ENCODE assay signal across 8 cellular contexts in the genomic region with DNA sequence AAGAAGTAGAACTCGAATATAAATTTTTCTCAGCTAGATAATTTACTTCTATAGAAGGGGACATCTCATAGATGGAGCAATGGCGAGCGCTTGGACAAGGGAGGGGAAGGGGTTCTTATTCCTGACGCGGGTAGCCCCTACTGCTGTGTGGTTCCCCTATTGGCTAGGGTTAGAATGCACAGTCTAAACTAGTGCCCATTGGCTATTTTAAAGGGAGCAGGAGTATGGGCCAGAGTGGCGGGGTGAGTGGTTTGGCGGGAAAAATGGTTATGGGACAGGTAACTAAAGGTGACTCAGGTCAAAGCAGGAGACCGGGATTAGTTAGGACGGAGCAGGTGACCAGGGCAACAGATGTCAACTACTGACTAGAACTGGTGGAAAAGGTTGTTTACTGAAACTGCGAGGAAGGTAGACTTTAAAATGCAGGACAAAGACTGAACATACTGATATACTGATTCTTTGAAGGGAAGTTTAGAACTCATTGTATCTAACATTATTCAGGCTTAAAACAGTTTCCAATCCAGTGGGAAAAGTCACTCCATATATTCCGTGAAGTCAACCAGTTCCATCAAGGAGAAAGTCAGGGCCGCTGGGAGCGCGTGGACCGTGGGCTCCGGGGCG. TPM values are rescaled to one million over a fixed set of nuclear protein-coding genes. Genes with fewer than 3 reads are reported as not detected.
DNase-seq lines count a peak whose midpoint lies in the region; ATAC-seq and TF ChIP-seq lines count a peak whose summit lies in the region.

No MANE protein-coding gene starts in this region.

- H3K9me2 ChIP-seq in SK-N-SH = no peaks in the 10 kb centered on the region
- H3K9me2 ChIP-seq in neural cell (ENCODE audit: insufficient read depth, low read length) = no peaks in the 10 kb centered on the region

- H3K4me2 ChIP-seq in SK-N-SH (peak overlapping the region; percentile 91), neural cell (ENCODE audit: low read length) (peak overlapping the region; percentile 60)

- CTCF ChIA-PET in CD8-positive, alpha-beta T cell (lab: Charles Lee) = no interaction called here
- CTCF ChIA-PET in SK-N-SH (lab: Yijun Ruan, JAX) = interaction anchor here (0.7 kb wide), 1 partner anchor 112 kb away, joined by 3 read pairs; the partner anchor contains the start of gene CCNL2

- no peak for TF ChIP-seq CTCF in CD8-positive, alpha-beta T cell (IDR thresholded peaks at IDR 0.05)
- TF ChIP-seq CTCF in SK-N-SH (IDR thresholded peaks at IDR 0.05) (peak; percentile 6; the same call in 1 of the 2 replicates), neural cell (IDR thresholded peaks at IDR 0.05; ENCODE audit: poor library complexity, severe bottlenecking) (no peak)

- TF ChIP-seq RAD21 in SK-N-SH (IDR thresholded peaks at IDR 0.05; ENCODE audit: low read length) (no peak), neural cell (conservative IDR thresholded peaks at IDR 0.05) (no peak)

- H3K27me3 ChIP-seq in CD8-positive, alpha-beta T cell (ENCODE audit: insufficient read depth, low read length) = no peaks in the 10 kb centered on the region
- H3K27me3 ChIP-seq in SK-N-SH (ENCODE audit: insufficient read depth) (no peaks in the 10 kb centered on the region), neural cell (ENCODE audit: insufficient read depth, low read depth, low read length) (no peaks in the 10 kb centered on the region)

- H3K79me2 ChIP-seq in SK-N-SH (ENCODE audit: insufficient read depth) (peaks cover 28% of the 10 kb centered on the region; the same call in 1 of the 2 replicates), neural cell (replicated peaks; ENCODE audit: insufficient read depth, low read length) (no peaks in the 10 kb centered on the region)

- H3K4me1 ChIP-seq in CD8-positive, alpha-beta T cell (ENCODE audit: insufficient read depth, low read length) = peaks cover 6% of the 10 kb centered on the region
- peaks cover 0 to 4% of the 10 kb centered on the region in 2 experiments; a peak in 1 of 4 replicates for H3K4me1 ChIP-seq in SK-N-SH (ENCODE audit: control insufficient read depth in 1 of 2, insufficient read depth in 2 of 2, low read depth in 1 of 2, low read length in 1 of 2)

- H3K4me3 Mint-ChIP-seq in CD8-positive, alpha-beta T cell = peak overlapping the region; percentile 88

- intact Hi-C loops in CD8-positive, alpha-beta T cell (cut with DNase I, micrococcal nuclease) = loop anchor here (1.0 to 10.0 kb wide), 7 partner anchors 40 to 394 kb away; partner anchors contain the start of genes ATAD3B (in 1 of the 2), C1orf159 (in 1 of the 2), GNB1 (in 1 of the 2) and MIB2 (in 1 of the 2)

- no peaks in the 10 kb centered on the region for H3K9me3 Mint-ChIP-seq in CD8-positive, alpha-beta T cell

- peak overlapping the region; percentile 81 for H3K4me3 ChIP-seq in CD8-positive, alpha-beta T cell (ENCODE audit: low read depth, low read length)
- H3K4me3 ChIP-seq in SK-N-SH (ENCODE audit: low read depth in 2 of 2, low read length in 1 of 2) (peak overlapping the region; percentile 77 to 88), neural cell (ENCODE audit: low read length) (peak overlapping the region; percentile 95)

- no peak for DNase-seq in CD8-positive, alpha-beta T cell
- peak; percentile 17 for DNase-seq in HT1080 (ENCODE audit: low read depth)
- DNase-seq in SK-N-SH = peak; percentile 52
- no peak for DNase-seq in epithelial cell of prostate (ENCODE audit: low read depth, low spot score)
- DNase-seq in DMS79 treated with DMSO at 0.1 percent for 48 hours (lab: John Stamatoyannopoulos, UW) = no peak

- H3K27ac ChIP-seq in CD8-positive, alpha-beta T cell (ENCODE audit: low read depth, low read length) = peak overlapping the region; percentile 90
- H3K27ac ChIP-seq in SK-N-SH (ENCODE audit: low read depth in 2 of 2, low read length in 1 of 2) (peak overlapping the region; percentile 87 to 94), epithelial cell of prostate (peak overlapping the region; percentile 86), neural cell (ENCODE audit: low read length) (peak overlapping the region; percentile 69)

- H3K36me3 Mint-ChIP-seq in CD8-positive, alpha-beta T cell = peaks cover 8% of the 10 kb centered on the region

- no peaks in the 10 kb centered on the region for H3K9me3 ChIP-seq in CD8-positive, alpha-beta T cell (ENCODE audit: low read length)
- no peaks in the 10 kb centered on the region for H3K9me3 ChIP-seq in SK-N-SH
- H3K9me3 ChIP-seq in neural cell (ENCODE audit: low read length) = no peaks in the 10 kb centered on the region

- POLR2A ChIA-PET in CD8-positive, alpha-beta T cell (lab: Charles Lee) = interaction anchor here (0.5 kb wide), 1 partner anchor 101 kb away, joined by 4 read pairs; no protein-coding TSS in a partner anchor
- POLR2A ChIA-PET in SK-N-SH (lab: Yijun Ruan, JAX) = no interaction called here

- 54% methylated on average over 10 of the region's 17 CpGs for WGBS in SK-N-SH (ENCODE audit: low lambda C conversion rate)

- H3K4me1 Mint-ChIP-seq in CD8-positive, alpha-beta T cell (ENCODE audit: low read depth) = peaks cover 11% of the 10 kb centered on the region

- H3K27me3 Mint-ChIP-seq in CD8-positive, alpha-beta T cell (ENCODE audit: low read depth) = no peaks in the 10 kb centered on the region

- peak overlapping the region; percentile 87 for H3K27ac Mint-ChIP-seq in CD8-positive, alpha-beta T cell

- H3F3A ChIP-seq in SK-N-SH (replicated peaks; ENCODE audit: insufficient read depth) (peaks cover 3% of the 10 kb centered on the region), neural cell (ENCODE audit: insufficient read depth, low read length, poor library complexity, severe bottlenecking) (no peaks in the 10 kb centered on the region)

- H3K36me3 ChIP-seq in CD8-positive, alpha-beta T cell (ENCODE audit: insufficient read depth, low read length) = no peaks in the 10 kb centered on the region
- H3K36me3 ChIP-seq in SK-N-SH (replicated peaks in 1 of 2; ENCODE audit: control insufficient read depth in 1 of 2, insufficient read depth in 2 of 2, low read length in 1 of 2) = no peaks in the 10 kb centered on the region
- H3K36me3 ChIP-seq in neural cell (ENCODE audit: insufficient read depth, low read length) = no peaks in the 10 kb centered on the region

- TF ChIP-seq EP300 in SK-N-SH (IDR thresholded peaks at IDR 0.05; ENCODE audit: borderline replicate concordance in 1 of 2, low read depth in 1 of 2, low read length in 1 of 2) = no peak
- no peak for TF ChIP-seq EP300 in neural cell (conservative IDR thresholded peaks at IDR 0.05; ENCODE audit: poor library complexity, severe bottlenecking)

- peak overlapping the region; percentile 79 for H2AFZ ChIP-seq in SK-N-SH (ENCODE audit: low read depth)
- no peak overlapping the region for H2AFZ ChIP-seq in neural cell (ENCODE audit: low read depth, low read length)

- H4K20me1 ChIP-seq in SK-N-SH (ENCODE audit: insufficient read depth) (no peaks in the 10 kb centered on the region), neural cell (ENCODE audit: insufficient read depth) (no peaks in the 10 kb centered on the region)

- H3K9ac ChIP-seq in SK-N-SH (peak overlapping the region; percentile 96), neural cell (ENCODE audit: low read length) (peak overlapping the region; percentile 72)

- no peak for ATAC-seq in CD8-positive, alpha-beta T cell
- no peak for ATAC-seq in HG02870 (IDR thresholded peaks at IDR 0.05; ENCODE audit: unreplicated experiment)
- no peak for ATAC-seq in GM21717 (IDR thresholded peaks at IDR 0.05; ENCODE audit: unreplicated experiment)

TF ChIP-seq in SK-N-SH, 30 proteins besides CTCF, POLR2A, EP300 and RAD21 (continues in another document):
- TF ChIP-seq, protein P1, sequence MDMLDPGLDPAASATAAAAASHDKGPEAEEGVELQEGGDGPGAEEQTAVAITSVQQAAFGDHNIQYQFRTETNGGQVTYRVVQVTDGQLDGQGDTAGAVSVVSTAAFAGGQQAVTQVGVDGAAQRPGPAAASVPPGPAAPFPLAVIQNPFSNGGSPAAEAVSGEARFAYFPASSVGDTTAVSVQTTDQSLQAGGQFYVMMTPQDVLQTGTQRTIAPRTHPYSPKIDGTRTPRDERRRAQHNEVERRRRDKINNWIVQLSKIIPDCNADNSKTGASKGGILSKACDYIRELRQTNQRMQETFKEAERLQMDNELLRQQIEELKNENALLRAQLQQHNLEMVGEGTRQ (IDR thresholded peaks at IDR 0.05; ENCODE audit: borderline replicate concordance, low read depth, low read length) = no peak

TF ChIP-seq in neural cell, 6 proteins besides CTCF, POLR2A, EP300 and RAD21 (continues in another document):
- TF ChIP-seq SMC3 (conservative IDR thresholded peaks at IDR 0.05; ENCODE audit: poor library complexity) (no peak), POLR2AphosphoS5 (IDR thresholded peaks at IDR 0.05) (no peak)

RNA-seq across cellular contexts. Expression of gene ATAD3A, which starts 0.9 kb away (rescaled TPM):
- total RNA-seq in CD8-positive, alpha-beta T cell = 10 to 100 TPM; 27.0 to 29.6 TPM
- 93.9 and 96.6 TPM in 2 replicates for total RNA-seq in HT1080 (2014; rRNA removed; shearing (Covaris generic))
- 41.6 and 53.7 TPM in 2 replicates for polyA plus RNA-seq in HT1080 (2015; cell fraction: cytosol; rRNA removed)
- polyA plus RNA-seq in HT1080 (2015; cell fraction: nucleus; rRNA removed) = 49.3 and 51.8 TPM in 2 replicates
- polyA plus RNA-seq in SK-N-SH (2012; rRNA removed) (34.1 and 40.2 TPM in 2 replicates), neural cell (30.3 and 42.7 TPM in 2 replicates)
- 17.6 and 25.1 TPM in 2 replicates for polyA plus RNA-seq in SK-N-SH (2012; cell fraction: cytosol; rRNA removed)
- polyA plus RNA-seq in SK-N-SH (2012; cell fraction: nucleus; rRNA removed) = 85.0 and 87.9 TPM in 2 replicates
- 18.2 and 20.7 TPM in 2 replicates for polyA minus RNA-seq in neural cell

RNA-seq across cellular contexts. Expression of gene TMEM240, which starts 29.4 kb away (rescaled TPM):
- 1 to 10 TPM; 1.0 to 1.3 TPM for total RNA-seq in CD8-positive, alpha-beta T cell
- total RNA-seq in HT1080 (2014; rRNA removed; shearing (Covaris generic)) = 3.1 TPM in 1 of 2 replicates, not detected in the other
- 1.0 and 1.8 TPM in 2 replicates for polyA plus RNA-seq in HT1080 (2015; cell fraction: cytosol; rRNA removed)
- 8.7 and 9.5 TPM in 2 replicates for polyA plus RNA-seq in HT1080 (2015; cell fraction: nucleus; rRNA removed)
- polyA plus RNA-seq in SK-N-SH (2012; rRNA removed) (6.5 and 8.1 TPM in 2 replicates), neural cell (46.7 and 52.1 TPM in 2 replicates)
- polyA plus RNA-seq in SK-N-SH (2012; cell fraction: cytosol; rRNA removed) = 3.1 and 4.9 TPM in 2 replicates
- 18.5 and 29.8 TPM in 2 replicates for polyA plus RNA-seq in SK-N-SH (2012; cell fraction: nucleus; rRNA removed)
- polyA minus RNA-seq in neural cell = 15.8 and 19.2 TPM in 2 replicates

RNA-seq across cellular contexts. Expression of gene ATAD3B, which starts 39.5 kb away (rescaled TPM):
- total RNA-seq in CD8-positive, alpha-beta T cell = 10 to 100 TPM; 55.4 to 69.6 TPM
- total RNA-seq in HT1080 (2014; rRNA removed; shearing (Covaris generic)) = 57.0 and 59.0 TPM in 2 replicates
- polyA plus RNA-seq in HT1080 (2015; cell fraction: cytosol; rRNA removed) = 16.4 and 24.0 TPM in 2 replicates
- polyA plus RNA-seq in HT1080 (2015; cell fraction: nucleus; rRNA removed) = 117 and 130 TPM in 2 replicates
- polyA plus RNA-seq in SK-N-SH (2012; rRNA removed) = 47.6 and 71.6 TPM in 2 replicates
- polyA plus RNA-seq in SK-N-SH (2012; cell fraction: cytosol; rRNA removed) = 13.5 and 13.8 TPM in 2 replicates
- 255 and 261 TPM in 2 replicates for polyA plus RNA-seq in SK-N-SH (2012; cell fraction: nucleus; rRNA removed)
- 51.3 and 57.2 TPM in 2 replicates for polyA plus RNA-seq in neural cell
- polyA minus RNA-seq in neural cell = 16.3 and 17.8 TPM in 2 replicates

Comparison
In these comparisons a context has a peak if more than half of its experiments do, and no peak if none do; other contexts are left out.
1. DNase-seq: peak in HT1080 (single experiment) and SK-N-SH (single experiment); none in CD8-positive, alpha-beta T cell (0 of 7), epithelial cell of prostate (single experiment) and DMS79 treated with DMSO at 0.1 percent for 48 hours (single experiment).
2. Peak in every context shown above with its lines, with median percentiles within 50 percentile points of each other: H3K27ac ChIP-seq and H3K4me3 ChIP-seq.